ENCODE assay signal across 1 cellular context in the genomic region with DNA sequence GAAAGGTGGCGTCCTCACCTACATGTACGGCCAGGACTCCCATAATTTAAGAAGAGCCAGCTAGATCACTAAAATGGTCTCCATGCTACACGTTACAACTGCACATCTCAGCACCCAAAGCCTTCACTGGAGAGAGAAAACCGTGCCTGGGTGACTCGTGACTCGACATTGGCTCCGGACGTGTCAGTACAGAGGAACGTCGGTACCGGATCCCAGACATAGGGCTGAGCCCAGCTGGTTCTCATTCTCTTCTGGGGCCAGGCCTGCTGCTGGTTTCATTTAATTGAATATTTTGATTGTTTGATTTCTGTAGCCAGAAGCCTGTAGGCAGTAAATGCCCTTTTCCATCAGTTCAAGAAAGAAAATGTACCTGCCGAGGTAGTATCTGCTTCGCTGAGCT.
TF ChIP-seq lines count a peak whose summit lies in the region.

No MANE protein-coding gene starts in this region.

TF ChIP-seq in GM23338, 12 proteins besides CTCF, POLR2A, EP300 and RAD21 (continued from another document):
- TF ChIP-seq, protein P1, sequence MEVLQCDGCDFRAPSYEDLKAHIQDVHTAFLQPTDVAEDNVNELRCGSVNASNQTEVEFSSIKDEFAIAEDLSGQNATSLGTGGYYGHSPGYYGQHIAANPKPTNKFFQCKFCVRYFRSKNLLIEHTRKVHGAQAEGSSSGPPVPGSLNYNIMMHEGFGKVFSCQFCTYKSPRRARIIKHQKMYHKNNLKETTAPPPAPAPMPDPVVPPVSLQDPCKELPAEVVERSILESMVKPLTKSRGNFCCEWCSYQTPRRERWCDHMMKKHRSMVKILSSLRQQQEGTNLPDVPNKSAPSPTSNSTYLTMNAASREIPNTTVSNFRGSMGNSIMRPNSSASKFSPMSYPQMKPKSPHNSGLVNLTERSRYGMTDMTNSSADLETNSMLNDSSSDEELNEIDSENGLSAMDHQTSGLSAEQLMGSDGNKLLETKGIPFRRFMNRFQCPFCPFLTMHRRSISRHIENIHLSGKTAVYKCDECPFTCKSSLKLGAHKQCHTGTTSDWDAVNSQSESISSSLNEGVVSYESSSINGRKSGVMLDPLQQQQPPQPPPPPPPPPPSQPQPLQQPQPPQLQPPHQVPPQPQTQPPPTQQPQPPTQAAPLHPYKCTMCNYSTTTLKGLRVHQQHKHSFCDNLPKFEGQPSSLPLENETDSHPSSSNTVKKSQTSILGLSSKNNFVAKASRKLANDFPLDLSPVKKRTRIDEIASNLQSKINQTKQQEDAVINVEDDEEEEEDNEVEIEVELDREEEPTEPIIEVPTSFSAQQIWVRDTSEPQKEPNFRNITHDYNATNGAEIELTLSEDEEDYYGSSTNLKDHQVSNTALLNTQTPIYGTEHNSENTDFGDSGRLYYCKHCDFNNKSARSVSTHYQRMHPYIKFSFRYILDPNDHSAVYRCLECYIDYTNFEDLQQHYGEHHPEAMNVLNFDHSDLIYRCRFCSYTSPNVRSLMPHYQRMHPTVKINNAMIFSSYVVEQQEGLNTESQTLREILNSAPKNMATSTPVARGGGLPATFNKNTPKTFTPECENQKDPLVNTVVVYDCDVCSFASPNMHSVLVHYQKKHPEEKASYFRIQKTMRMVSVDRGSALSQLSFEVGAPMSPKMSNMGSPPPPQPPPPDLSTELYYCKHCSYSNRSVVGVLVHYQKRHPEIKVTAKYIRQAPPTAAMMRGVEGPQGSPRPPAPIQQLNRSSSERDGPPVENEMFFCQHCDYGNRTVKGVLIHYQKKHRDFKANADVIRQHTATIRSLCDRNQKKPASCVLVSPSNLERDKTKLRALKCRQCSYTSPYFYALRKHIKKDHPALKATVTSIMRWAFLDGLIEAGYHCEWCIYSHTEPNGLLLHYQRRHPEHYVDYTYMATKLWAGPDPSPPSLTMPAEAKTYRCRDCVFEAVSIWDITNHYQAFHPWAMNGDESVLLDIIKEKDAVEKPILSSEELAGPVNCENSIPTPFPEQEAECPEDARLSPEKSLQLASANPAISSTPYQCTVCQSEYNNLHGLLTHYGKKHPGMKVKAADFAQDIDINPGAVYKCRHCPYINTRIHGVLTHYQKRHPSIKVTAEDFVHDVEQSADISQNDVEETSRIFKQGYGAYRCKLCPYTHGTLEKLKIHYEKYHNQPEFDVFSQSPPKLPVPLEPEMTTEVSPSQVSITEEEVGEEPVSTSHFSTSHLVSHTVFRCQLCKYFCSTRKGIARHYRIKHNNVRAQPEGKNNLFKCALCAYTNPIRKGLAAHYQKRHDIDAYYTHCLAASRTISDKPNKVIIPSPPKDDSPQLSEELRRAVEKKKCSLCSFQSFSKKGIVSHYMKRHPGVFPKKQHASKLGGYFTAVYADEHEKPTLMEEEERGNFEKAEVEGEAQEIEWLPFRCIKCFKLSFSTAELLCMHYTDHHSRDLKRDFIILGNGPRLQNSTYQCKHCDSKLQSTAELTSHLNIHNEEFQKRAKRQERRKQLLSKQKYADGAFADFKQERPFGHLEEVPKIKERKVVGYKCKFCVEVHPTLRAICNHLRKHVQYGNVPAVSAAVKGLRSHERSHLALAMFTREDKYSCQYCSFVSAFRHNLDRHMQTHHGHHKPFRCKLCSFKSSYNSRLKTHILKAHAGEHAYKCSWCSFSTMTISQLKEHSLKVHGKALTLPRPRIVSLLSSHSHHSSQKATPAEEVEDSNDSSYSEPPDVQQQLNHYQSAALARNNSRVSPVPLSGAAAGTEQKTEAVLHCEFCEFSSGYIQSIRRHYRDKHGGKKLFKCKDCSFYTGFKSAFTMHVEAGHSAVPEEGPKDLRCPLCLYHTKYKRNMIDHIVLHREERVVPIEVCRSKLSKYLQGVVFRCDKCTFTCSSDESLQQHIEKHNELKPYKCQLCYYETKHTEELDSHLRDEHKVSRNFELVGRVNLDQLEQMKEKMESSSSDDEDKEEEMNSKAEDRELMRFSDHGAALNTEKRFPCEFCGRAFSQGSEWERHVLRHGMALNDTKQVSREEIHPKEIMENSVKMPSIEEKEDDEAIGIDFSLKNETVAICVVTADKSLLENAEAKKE (CRISPR knock-in tag; IDR thresholded peaks at IDR 0.05), result no peak
- TF ChIP-seq, protein P2, sequence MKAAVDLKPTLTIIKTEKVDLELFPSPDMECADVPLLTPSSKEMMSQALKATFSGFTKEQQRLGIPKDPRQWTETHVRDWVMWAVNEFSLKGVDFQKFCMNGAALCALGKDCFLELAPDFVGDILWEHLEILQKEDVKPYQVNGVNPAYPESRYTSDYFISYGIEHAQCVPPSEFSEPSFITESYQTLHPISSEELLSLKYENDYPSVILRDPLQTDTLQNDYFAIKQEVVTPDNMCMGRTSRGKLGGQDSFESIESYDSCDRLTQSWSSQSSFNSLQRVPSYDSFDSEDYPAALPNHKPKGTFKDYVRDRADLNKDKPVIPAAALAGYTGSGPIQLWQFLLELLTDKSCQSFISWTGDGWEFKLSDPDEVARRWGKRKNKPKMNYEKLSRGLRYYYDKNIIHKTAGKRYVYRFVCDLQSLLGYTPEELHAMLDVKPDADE (IDR thresholded peaks at IDR 0.05), result no peak
- TF ChIP-seq CREB1 (CRISPR knock-in tag; IDR thresholded peaks at IDR 0.05; ENCODE audit: low read depth) (no peak), EZH2phosphoT487 (IDR thresholded peaks at IDR 0.05; ENCODE audit: unreplicated experiment) (no peak), NANOG (IDR thresholded peaks at IDR 0.05; ENCODE audit: borderline replicate concordance) (no peak), JUNB (IDR thresholded peaks at IDR 0.05; ENCODE audit: unreplicated experiment) (no peak), ZNF114 (CRISPR knock-in tag; IDR thresholded peaks at IDR 0.05) (no peak), STAT1 (IDR thresholded peaks at IDR 0.05; ENCODE audit: unreplicated experiment) (no peak)
